6 cellular contexts compared by ENCODE assay signal in the genomic region with DNA sequence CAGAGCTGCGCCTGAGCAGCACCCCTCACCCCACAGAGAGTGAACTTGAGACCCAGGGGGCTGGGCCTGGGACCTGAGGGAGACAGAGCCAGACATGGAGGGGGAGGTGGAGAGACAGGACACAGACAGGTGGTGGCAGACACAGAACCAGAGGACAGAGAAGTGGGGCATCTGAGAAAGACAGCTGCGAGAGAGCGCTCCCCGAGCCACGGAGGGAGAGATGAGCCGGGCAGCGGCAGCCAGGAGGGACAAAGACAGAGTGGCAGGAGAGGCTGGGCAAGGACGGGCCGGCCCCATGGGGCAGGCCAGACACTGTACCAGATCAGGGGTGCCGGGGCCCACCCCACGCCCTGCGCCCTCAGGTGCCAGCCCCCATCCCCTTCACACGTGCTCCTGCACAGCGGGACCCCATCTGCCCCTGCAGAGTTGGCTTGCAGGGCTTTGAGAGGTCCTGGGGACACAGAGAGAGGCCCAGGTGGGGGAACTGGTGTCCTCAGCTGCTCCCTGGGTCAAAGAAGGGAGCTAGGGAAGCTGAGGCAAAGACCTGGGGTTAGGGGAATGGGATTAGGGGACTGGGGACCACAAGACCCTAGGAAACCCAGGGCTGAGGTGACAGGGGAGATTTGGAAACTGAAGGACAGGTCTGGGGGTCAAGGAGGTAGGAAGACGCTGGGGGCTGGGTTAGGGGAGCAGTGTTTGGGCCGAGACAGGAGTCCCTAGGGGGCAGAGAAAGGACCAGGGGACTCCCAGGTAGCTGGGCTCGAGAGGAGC. TPM values are rescaled to one million over a fixed set of nuclear protein-coding genes. Genes with fewer than 3 reads are reported as not detected.
DNase-seq lines count a peak whose midpoint lies in the region; ATAC-seq and TF ChIP-seq lines count a peak whose summit lies in the region.

No MANE protein-coding gene starts in this region.

- no peak overlapping the region for H3K14ac ChIP-seq in H9 (ENCODE audit: insufficient read depth, low read length)

- H3K27ac ChIP-seq in H9 (ENCODE audit: insufficient read length, low read depth, low read length) (no peak overlapping the region), caudate nucleus (ENCODE audit: low read depth, low read length) (peak overlapping the region; percentile 73)

- H2BK20ac ChIP-seq in H9 (ENCODE audit: low read depth, low read length, poor library complexity, severe bottlenecking) = no peak overlapping the region

- no peak overlapping the region for H2AFZ ChIP-seq in H9 (ENCODE audit: low read length)
- no peak overlapping the region for H2AFZ ChIP-seq in neuron (ENCODE audit: low read depth, low read length)

- peaks cover 41% of the 10 kb centered on the region for H3K27me3 Mint-ChIP-seq in H9 (ENCODE audit: low read depth)

- no peak overlapping the region for H2BK15ac ChIP-seq in H9 (ENCODE audit: low read depth, low read length)

- peak overlapping the region; percentile 61 to 80 for H3K4me3 Mint-ChIP-seq in H9

- peak overlapping the region; percentile 40 for H3K4me3 ChIP-seq in neuron (ENCODE audit: low read length)

- H3T11ph ChIP-seq in H9 (ENCODE audit: low read length) = no peak overlapping the region

- no peaks in the 10 kb centered on the region for H3K79me1 ChIP-seq in H9 (ENCODE audit: insufficient read depth, low read depth, low read length, poor library complexity, severe bottlenecking)

- H2BK5ac ChIP-seq in H9 (ENCODE audit: insufficient read length, low read length) = no peak overlapping the region

- H4K8ac ChIP-seq in H9 (replicated peaks; ENCODE audit: insufficient read length, low read depth, low read length) = no peak overlapping the region

- no peak overlapping the region for H2BK120ac ChIP-seq in H9 (ENCODE audit: low read depth, low read length, poor library complexity, severe bottlenecking)

- H3K56ac ChIP-seq in H9 (ENCODE audit: insufficient read length, low read depth, low read length) = no peak overlapping the region

- no peak overlapping the region for H3K18ac ChIP-seq in H9 (ENCODE audit: insufficient read length, low read depth, low read length)

- no peak overlapping the region for H2AK5ac ChIP-seq in H9 (ENCODE audit: insufficient read length, low read length)

- no peak overlapping the region for H3K23ac ChIP-seq in H9 (ENCODE audit: insufficient read length, low read depth, low read length)

- WGBS in H9 (ENCODE audit: extremely low coverage, insufficient read length, low lambda C conversion rate) = no CpG with 5 or more reads among the region's 17 CpGs

- H3K36me3 ChIP-seq in neuron (ENCODE audit: insufficient read depth, low read length) = no peaks in the 10 kb centered on the region

- H3K27ac Mint-ChIP-seq in H9 = peak overlapping the region in 1 of 3 experiments; percentile 25; a peak in 1 of 7 replicates

- no peak overlapping the region for H4K91ac ChIP-seq in H9 (ENCODE audit: insufficient read length, low read depth, low read length)

- no peaks in the 10 kb centered on the region for H3K9me3 ChIP-seq in H9 (ENCODE audit: control insufficient read depth, low read depth, low read length)
- no peaks in the 10 kb centered on the region for H3K9me3 ChIP-seq in neuron (ENCODE audit: low read length)

- no peak for TF ChIP-seq CTCF in H9 (conservative IDR thresholded peaks at IDR 0.05)

- no peaks in the 10 kb centered on the region for H4K20me1 ChIP-seq in H9 (ENCODE audit: control insufficient read depth, insufficient read depth, insufficient read length)

- H3K79me2 ChIP-seq in H9 (ENCODE audit: insufficient read depth, low read length) = no peaks in the 10 kb centered on the region

- H2BK12ac ChIP-seq in H9 (ENCODE audit: insufficient read length, low read depth, low read length) = no peak overlapping the region

- DNase-seq in H9 = no peak
- DNase-seq in caudate nucleus (lab: John Stamatoyannopoulos, UW) = peak in 1 of 61 donors; percentile 28
- DNase-seq in iPS-NIHi11 (ENCODE audit: low spot score) = no peak
- no peak for DNase-seq in NCI-H226

- H3K27me3 ChIP-seq in H9 (ENCODE audit: insufficient read depth, low read length) (peaks cover 21% of the 10 kb centered on the region; the same call in 1 of the 2 replicates), neuron (ENCODE audit: insufficient read depth, low read length) (no peaks in the 10 kb centered on the region)

- H3K4me1 ChIP-seq in H9 (ENCODE audit: insufficient read depth, low read length) (0 out of 2 replicates have a peak, but pooled peaks cover 2% of the 10 kb centered on the region), neuron (ENCODE audit: insufficient read depth, low read length) (peaks cover 21% of the 10 kb centered on the region)

- H3K4me1 Mint-ChIP-seq in H9 = peaks cover 31 to 37% of the 10 kb centered on the region in 2 experiments

- peaks cover 0 to 8% (median 0%) of the 10 kb centered on the region in 3 experiments; a peak in 6 of 7 replicates for H3K36me3 Mint-ChIP-seq in H9 (ENCODE audit: insufficient read depth in 1 of 3, low read depth in 3 of 3)

- peak overlapping the region; percentile 46 for H3K4me2 ChIP-seq in H9 (ENCODE audit: insufficient read depth, insufficient read length, low read length)

- peaks cover 4% of the 10 kb centered on the region for H3K23me2 ChIP-seq in H9 (ENCODE audit: insufficient read length, low read depth, low read length, poor library complexity, severe bottlenecking)

- no peak overlapping the region for H3K4ac ChIP-seq in H9 (ENCODE audit: low read depth, low read length)

- H3K9ac ChIP-seq in H9 (ENCODE audit: extremely low read depth, insufficient read length, low read length) = no peak overlapping the region

- no peak overlapping the region for H4K5ac ChIP-seq in H9 (ENCODE audit: insufficient read length, low read depth, low read length)

- H3K9me3 Mint-ChIP-seq in H9 = no peaks in the 10 kb centered on the region

- ATAC-seq in HG03135 (IDR thresholded peaks at IDR 0.05; ENCODE audit: unreplicated experiment) = no peak

RNA-seq across cellular contexts. Expression of gene FNDC5, which starts 0.7 kb away (rescaled TPM):
- 4.5 and 5.9 TPM in 2 replicates for total RNA-seq in H9 (2021)

RNA-seq across cellular contexts. Expression of gene HPCA, which starts 16.3 kb away (rescaled TPM):
- 1.1 and 1.2 TPM in 2 replicates for total RNA-seq in H9 (2021)

RNA-seq across cellular contexts. Expression of gene TMEM54, which starts 31.2 kb away (rescaled TPM):
- total RNA-seq in H9 (2021) = 17.2 and 17.7 TPM in 2 replicates

RNA-seq across cellular contexts. Expression of gene S100PBP, which starts 52.6 kb away (rescaled TPM):
- total RNA-seq in H9 (2021) = 50.1 and 51.4 TPM in 2 replicates

RNA-seq across cellular contexts. Expression of gene YARS1, which starts 52.9 kb away (rescaled TPM):
- total RNA-seq in H9 (2021) = 185 and 194 TPM in 2 replicates
